ENCODE assay signal across 1 cellular context in genomic region chr22:44366372-44367310, GRCh38.
TF ChIP-seq lines count a peak whose summit lies in the region.

No MANE protein-coding gene starts in this region.

TF ChIP-seq in IMR-90, 13 proteins besides CTCF, POLR2A, EP300 and RAD21 (continued from another document):
- TF ChIP-seq USF2 (IDR thresholded peaks at IDR 0.05; ENCODE audit: low read depth, low read length), result peak; percentile 74
